18 cellular contexts compared by ENCODE assay signal in the genomic region with DNA sequence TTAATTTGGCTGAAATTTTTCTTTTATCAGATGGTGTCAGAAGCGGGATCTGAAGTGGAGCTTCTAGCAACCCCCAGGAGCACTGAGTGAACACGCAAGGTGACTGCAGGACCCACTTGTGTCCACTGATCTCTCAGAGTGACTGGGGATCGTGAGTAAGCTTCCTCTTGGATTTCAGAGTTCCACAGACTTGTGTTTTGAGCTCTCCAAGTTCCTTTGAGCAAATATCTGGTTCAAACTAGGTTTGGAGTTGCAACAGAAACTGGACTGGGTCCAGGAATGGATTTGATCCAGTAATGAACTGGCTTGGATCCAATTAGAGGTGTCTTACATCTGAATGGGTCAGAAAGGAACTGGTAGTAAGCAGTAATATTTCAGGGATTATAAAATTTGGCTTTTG. TPM values are rescaled to one million over a fixed set of nuclear protein-coding genes. Genes with fewer than 3 reads are reported as not detected.
DNase-seq lines count a peak whose midpoint lies in the region; ATAC-seq, FAIRE-seq and TF ChIP-seq lines count a peak whose summit lies in the region.
"Had no signal": no experiment of that assay in that cellular context is flagged by ENCODE, and none has a peak within 500 bp of the region (broad histone marks: within the 10 kb centered on the region; RNA-seq: fewer than 3 reads in every experiment).

No MANE protein-coding gene starts in this region.

- peak; percentile 56 for FAIRE-seq in kidney (lab: Jason Lieb, UNC)
- FAIRE-seq: endometrium had no signal

- BruUV-seq in MCF 10A (replicated peaks; lab: Mats Ljungman, UMichigan) = no TSS peak

- no peak overlapping the region for H3K27ac Mint-ChIP-seq in MCF 10A (ENCODE audit: low read depth, unreplicated experiment)
- H3K27ac Mint-ChIP-seq: activated naive CD4-positive, alpha-beta T cell treated with anti-CD3 and anti-CD28 coated beads, Interleukin-2, amount 50 U/mL, for 72 hours; nephron; stimulated activated effector memory CD8-positive, alpha-beta T cell treated with anti-CD3 and anti-CD28 coated beads, Interleukin-12 subunit alpha, Interleukin-12 subunit beta, amount 100 ng/mL, for 72 hours had no signal

- CTCF ChIA-PET in MCF 10A (lab: Yijun Ruan, JAX) = interaction anchor here (0.7 to 2.7 kb wide), 7 partner anchors 14 to 225 kb away, joined by 3 to 17 read pairs (median 6); partner anchors contain the start of genes B4GALNT1 and OS9

- POLR2A ChIA-PET in MCF 10A (lab: Yijun Ruan, JAX) = interaction anchor here (0.6 to 1.6 kb wide), 11 partner anchors 12 to 165 kb away, joined by 3 to 8 read pairs (median 4); partner anchors contain the start of genes DCTN2 and PIP4K2C

- H3K9me3 Mint-ChIP-seq in MCF 10A (ENCODE audit: unreplicated experiment) = no peaks in the 10 kb centered on the region
- H3K9me3 Mint-ChIP-seq: stimulated activated effector memory CD8-positive, alpha-beta T cell treated with anti-CD3 and anti-CD28 coated beads, Interleukin-12 subunit alpha, Interleukin-12 subunit beta, amount 100 ng/mL, for 72 hours had no signal

- H3K4me1 ChIP-seq in right atrium auricular region = no peaks in the 10 kb centered on the region
- H3K4me1 ChIP-seq in kidney (ENCODE audit: control insufficient read depth in 1 of 2, insufficient read depth in 1 of 2, low read depth in 1 of 2, low read length in 2 of 2) = no peaks in the 10 kb centered on the region
- H3K4me1 ChIP-seq in upper lobe of right lung = no peaks in the 10 kb centered on the region

- H3K27me3 ChIP-seq in right atrium auricular region = no peaks in the 10 kb centered on the region
- H3K27me3 ChIP-seq in upper lobe of right lung = no peaks in the 10 kb centered on the region
- H3K27me3 ChIP-seq: upper lobe of left lung had no signal

- H3K27me3 Mint-ChIP-seq in MCF 10A (ENCODE audit: insufficient read depth, unreplicated experiment) = no peaks in the 10 kb centered on the region

- DNase-seq in Right ventricle myocardium superior (no peak), right atrium auricular region (ENCODE audit: low spot score) (no peak), MCF 10A (ENCODE audit: unreplicated experiment) (peak; percentile 90), kidney (no peak), upper lobe of right lung (no peak), SIG-M5 treated with dmso at 0.1 percent for 504 hours (lab: John Stamatoyannopoulos, UW; ENCODE audit: unreplicated experiment) (no peak), T1000 (lab: John Stamatoyannopoulos, UW) (no peak)
- DNase-seq: caudate nucleus, GOT3, left colon, NCI-H1417, NCI-H510A had no signal

- peak overlapping the region; percentile 36 for H3K4me3 Mint-ChIP-seq in MCF 10A (ENCODE audit: unreplicated experiment)
- H3K4me3 Mint-ChIP-seq: nephron; stimulated activated effector memory CD8-positive, alpha-beta T cell treated with anti-CD3 and anti-CD28 coated beads, Interleukin-12 subunit alpha, Interleukin-12 subunit beta, amount 100 ng/mL, for 72 hours had no signal

- no peaks in the 10 kb centered on the region for H3K9me3 ChIP-seq in right atrium auricular region
- H3K9me3 ChIP-seq in kidney (ENCODE audit: control insufficient read depth in 1 of 2, low read length in 2 of 2) = no peaks in the 10 kb centered on the region
- H3K9me3 ChIP-seq in upper lobe of right lung = no peaks in the 10 kb centered on the region
- H3K9me3 ChIP-seq: upper lobe of left lung had no signal

- H3K4me1 Mint-ChIP-seq in MCF 10A (ENCODE audit: insufficient read depth, unreplicated experiment) = peaks cover 10% of the 10 kb centered on the region
- H3K4me1 Mint-ChIP-seq: nephron; stimulated activated effector memory CD8-positive, alpha-beta T cell treated with anti-CD3 and anti-CD28 coated beads, Interleukin-12 subunit alpha, Interleukin-12 subunit beta, amount 100 ng/mL, for 72 hours had no signal

- TF ChIP-seq CTCF in right atrium auricular region (IDR thresholded peaks at IDR 0.05) (no peak), MCF 10A (IDR thresholded peaks at IDR 0.05; ENCODE audit: unreplicated experiment) (no peak), kidney (IDR thresholded peaks at IDR 0.05; ENCODE audit: borderline replicate concordance, extremely low read depth, insufficient read depth) (no peak), upper lobe of right lung (IDR thresholded peaks at IDR 0.05) (no peak)

- H3K27ac ChIP-seq in right atrium auricular region = no peak overlapping the region
- H3K27ac ChIP-seq in kidney (ENCODE audit: low read depth in 2 of 2, low read length in 2 of 2) = no peak overlapping the region
- H3K27ac ChIP-seq in upper lobe of right lung = no peak overlapping the region
- H3K27ac ChIP-seq: upper lobe of left lung had no signal

- H3K36me3 ChIP-seq in right atrium auricular region (no peaks in the 10 kb centered on the region), kidney (ENCODE audit: control insufficient read depth in 1 of 2, insufficient read depth in 2 of 2, low read length in 2 of 2) (no peaks in the 10 kb centered on the region), upper lobe of right lung (no peaks in the 10 kb centered on the region)
- H3K36me3 ChIP-seq: upper lobe of left lung had no signal

- no peak overlapping the region for H3K9ac ChIP-seq in kidney (ENCODE audit: low read length in 2 of 2)

- intact Hi-C loops in Right ventricle myocardium superior (cut with DNase I) (no loop called here), MCF 10A (cut with micrococcal nuclease) (no loop called here), kidney (cut with DNase I) (no loop called here), upper lobe of right lung (cut with DNase I) (no loop called here)

- H3K36me3 Mint-ChIP-seq in MCF 10A (ENCODE audit: insufficient read depth, unreplicated experiment) = no peaks in the 10 kb centered on the region
- H3K36me3 Mint-ChIP-seq: stimulated activated effector memory CD8-positive, alpha-beta T cell treated with anti-CD3 and anti-CD28 coated beads, Interleukin-12 subunit alpha, Interleukin-12 subunit beta, amount 100 ng/mL, for 72 hours had no signal

- H3K4me3 ChIP-seq in right atrium auricular region (no peak overlapping the region), kidney (ENCODE audit: low read length in 2 of 2) (no peak overlapping the region), upper lobe of right lung (no peak overlapping the region)
- H3K4me3 ChIP-seq: upper lobe of left lung had no signal

- ATAC-seq in Right ventricle myocardium superior (ENCODE audit: poor library complexity) (peak; percentile 43), upper lobe of right lung (peak; percentile 80), GM19455 (IDR thresholded peaks at IDR 0.05; ENCODE audit: unreplicated experiment) (no peak)
- ATAC-seq: activated naive CD4-positive, alpha-beta T cell treated with anti-CD3 and anti-CD28 coated beads, Interleukin-2, amount 50 U/mL, for 72 hours; left colon; stimulated activated effector memory CD8-positive, alpha-beta T cell treated with anti-CD3 and anti-CD28 coated beads, Interleukin-12 subunit alpha, Interleukin-12 subunit beta, amount 100 ng/mL, for 72 hours had no signal

RNA-seq across cellular contexts. Expression of gene B4GALNT1, which starts 24.7 kb away (rescaled TPM):
- 5.6 TPM for total RNA-seq in Right ventricle myocardium superior
- 1 to 10 TPM; 3.5 to 4.4 TPM for total RNA-seq in right atrium auricular region
- 0.29 and 0.40 TPM in 2 replicates for total RNA-seq in MCF 10A (2022)
- 2.0 TPM for total RNA-seq in kidney
- polyA plus RNA-seq in kidney (ENCODE audit: insufficient read depth, low read depth, low replicate concordance) = 1.6 TPM
- 0.93 TPM for total RNA-seq in upper lobe of right lung

RNA-seq across cellular contexts. Expression of gene OS9, which starts 36.2 kb away (rescaled TPM):
- 102 TPM for total RNA-seq in Right ventricle myocardium superior
- 100 to 1,000 TPM; 161 to 173 TPM for total RNA-seq in right atrium auricular region
- total RNA-seq in MCF 10A (2022) = 125 and 173 TPM in 2 replicates
- total RNA-seq in kidney = 325 TPM
- polyA plus RNA-seq in kidney (ENCODE audit: insufficient read depth, low read depth, low replicate concordance) = 256 TPM
- 263 TPM for total RNA-seq in upper lobe of right lung

RNA-seq across cellular contexts. Expression of gene ARHGEF25, which starts 46.5 kb away (rescaled TPM):
- total RNA-seq in Right ventricle myocardium superior (14.3 TPM), right atrium auricular region (10 to 100 TPM in 1 of 2 donors, 1 to 10 TPM in 1; 7.4 to 11.0 TPM), MCF 10A (2022) (0.37 and 0.83 TPM in 2 replicates), kidney (15.0 TPM), upper lobe of right lung (16.3 TPM)
- polyA plus RNA-seq in kidney (ENCODE audit: insufficient read depth, low read depth, low replicate concordance) = 10.9 TPM

RNA-seq across cellular contexts. Expression of gene DTX3, which starts 53.1 kb away (rescaled TPM):
- total RNA-seq in Right ventricle myocardium superior = 21.7 TPM
- total RNA-seq in right atrium auricular region = 10 to 100 TPM; 22.3 to 32.5 TPM
- 1.7 and 2.0 TPM in 2 replicates for total RNA-seq in MCF 10A (2022)
- total RNA-seq in kidney = 34.5 TPM
- 41.2 TPM for polyA plus RNA-seq in kidney (ENCODE audit: insufficient read depth, low read depth, low replicate concordance)
- total RNA-seq in upper lobe of right lung = 26.0 TPM
